In the genomic region with DNA sequence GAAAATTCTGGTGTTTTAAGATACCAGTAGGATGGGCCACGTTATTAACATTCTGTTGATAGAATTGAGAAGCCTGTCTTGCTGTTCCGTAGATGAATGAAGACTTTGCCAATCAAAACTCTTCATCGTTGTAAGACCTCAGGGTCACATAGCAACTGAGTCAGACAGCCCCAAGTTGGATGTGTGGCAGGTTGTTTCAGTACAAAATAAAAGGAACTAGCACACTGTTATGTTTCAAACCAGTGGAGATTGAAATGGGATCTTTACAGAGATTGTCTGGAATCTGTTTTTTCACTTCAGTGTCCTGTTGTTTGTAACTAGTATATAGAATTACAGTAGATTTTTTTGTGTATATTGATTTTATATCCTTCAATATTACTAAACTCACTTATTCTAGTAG, we compare ENCODE assay signal across 1 cellular context.
TF ChIP-seq lines count a peak whose summit lies in the region.

No MANE protein-coding gene starts in this region.

TF ChIP-seq in endothelial cell of umbilical vein, 7 proteins besides CTCF, POLR2A, EP300 and RAD21:
- TF ChIP-seq FOS (IDR thresholded peaks at IDR 0.05; ENCODE audit: borderline replicate concordance, insufficient read depth, low read length) = no peak
- no peak for TF ChIP-seq EZH2 (IDR thresholded peaks at IDR 0.05; ENCODE audit: borderline replicate concordance, low read depth, low read length, severe bottlenecking)
- no peak for TF ChIP-seq MYC (IDR thresholded peaks at IDR 0.05; ENCODE audit: low read depth, low read length)
- TF ChIP-seq POLR2AphosphoS5 (IDR thresholded peaks at IDR 0.05; ENCODE audit: insufficient read depth, low read depth, low read length) = no peak
- TF ChIP-seq JUN (IDR thresholded peaks at IDR 0.05; ENCODE audit: borderline replicate concordance, insufficient read depth, insufficient read length, low read depth) = no peak
- TF ChIP-seq MAX (IDR thresholded peaks at IDR 0.05; ENCODE audit: insufficient read depth, insufficient read length) = no peak
- no peak for TF ChIP-seq GATA2 (IDR thresholded peaks at IDR 0.05; ENCODE audit: insufficient read depth, insufficient read length, low read depth, low read length)
